Comparison of ENCODE assay signal across 8 cellular contexts in genomic region chr5:142024771-142025304, GRCh38. TPM values are rescaled to one million over a fixed set of nuclear protein-coding genes. Genes with fewer than 3 reads are reported as not detected.
DNase-seq lines count a peak whose midpoint lies in the region; ATAC-seq and TF ChIP-seq lines count a peak whose summit lies in the region.

No MANE protein-coding gene starts in this region.

- no peaks in the 10 kb centered on the region for H3K27me3 Mint-ChIP-seq in T-cell
- H3K27me3 Mint-ChIP-seq in type B pancreatic cell: no peaks in the 10 kb centered on the region

- H3K27ac Mint-ChIP-seq in T-cell: peak overlapping the region; percentile 98
- H3K27ac Mint-ChIP-seq in type B pancreatic cell: peak overlapping the region; percentile 95

- intact Hi-C loops in left cardiac atrium (cut with DNase I): no loop called here
- intact Hi-C loops in posterior cingulate gyrus (cut with DNase I): no loop called here

- no peak for TF ChIP-seq CTCF in GM13976 (IDR thresholded peaks at IDR 0.05; ENCODE audit: borderline replicate concordance, control extremely low read depth, extremely low read depth, insufficient read depth, missing control alignments)
- no peak for TF ChIP-seq CTCF in type B pancreatic cell (conservative IDR thresholded peaks at IDR 0.05)

- H3K4me3 Mint-ChIP-seq in T-cell (peak overlapping the region; percentile 82 to 84 (median 83)), type B pancreatic cell (peak overlapping the region; percentile 93)

- CTCF ChIA-PET in T-cell (lab: Charles Lee): interaction anchor here (0.9 to 2.2 kb wide), 8 partner anchors 10 to 403 kb away, joined by 3 to 14 read pairs (median 4); partner anchors contain the start of genes GNPDA1 (in 1 of the 2) and RNF14 (in 1 of the 2)

- ATAC-seq in HG02840 (IDR thresholded peaks at IDR 0.05; ENCODE audit: low FRiP score, unreplicated experiment): peak; percentile 100
- ATAC-seq in T-cell (replicated peaks in 1 of 4): peak; percentile 100
- peak; percentile 100 for ATAC-seq in left cardiac atrium

- POLR2A ChIA-PET in T-cell (lab: Charles Lee): interaction anchor here (0.5 to 0.9 kb wide), 3 partner anchors 11 to 1912 kb away, joined by 3 to 5 read pairs (median 5); no protein-coding TSS in a partner anchor

- DNase-seq in GM13976 (ENCODE audit: low spot score) (peak; percentile 85), NCI-H146 (lab: John Stamatoyannopoulos, UW) (peak; percentile 84), T-cell (peak; percentile 66 to 87 (median 80)), amniotic epithelial cell (ENCODE audit: low read depth) (peak; percentile 76), left cardiac atrium (peak; percentile 92), posterior cingulate gyrus (peak; percentile 80 to 99 (median 92)), type B pancreatic cell (ENCODE audit: extremely low spot score, unreplicated experiment) (peak; percentile 85)

- peaks cover 0 to 3% (median 3%) of the 10 kb centered on the region in 3 donors for H3K9me3 Mint-ChIP-seq in T-cell
- H3K9me3 Mint-ChIP-seq in type B pancreatic cell: no peaks in the 10 kb centered on the region

- in situ Hi-C loops in GM13976 (cut with MboI; ENCODE audit: low sequenced_read_pairs, unreplicated experiment): no loop called here

- H3K4me1 Mint-ChIP-seq in T-cell (peaks cover 17 to 20% (median 18%) of the 10 kb centered on the region in 3 donors), type B pancreatic cell (ENCODE audit: unreplicated experiment) (peaks cover 11% of the 10 kb centered on the region)

- no peaks in the 10 kb centered on the region for H3K36me3 Mint-ChIP-seq in T-cell
- H3K36me3 Mint-ChIP-seq in type B pancreatic cell: no peaks in the 10 kb centered on the region

RNA-seq across cellular contexts. Expression of gene GNPDA1, which starts 12.0 kb away (rescaled TPM):
- 10 to 100 TPM; 12.6 to 30.3 (median 29.3) TPM for total RNA-seq in T-cell
- 10 to 100 TPM; 17.3 to 25.7 TPM for total RNA-seq in left cardiac atrium
- 41.3 and 50.4 TPM in 2 replicates for total RNA-seq in type B pancreatic cell (ENCODE audit: low replicate concordance)

RNA-seq across cellular contexts. Expression of gene RNF14, which starts 55.9 kb away (rescaled TPM):
- total RNA-seq in T-cell: 10 to 100 TPM; 16.4 to 35.8 (median 28.2) TPM
- total RNA-seq in left cardiac atrium: 10 to 100 TPM; 71.8 to 87.4 TPM
- total RNA-seq in type B pancreatic cell (ENCODE audit: low replicate concordance): 39.8 and 59.2 TPM in 2 replicates

Comparison
In these comparisons a context has a peak if more than half of its experiments do, and no peak if none do; other contexts are left out.
1. Peak in every context shown above with its lines: DNase-seq and ATAC-seq.